Comparison of ENCODE assay signal across 6 cellular contexts in the genomic region with DNA sequence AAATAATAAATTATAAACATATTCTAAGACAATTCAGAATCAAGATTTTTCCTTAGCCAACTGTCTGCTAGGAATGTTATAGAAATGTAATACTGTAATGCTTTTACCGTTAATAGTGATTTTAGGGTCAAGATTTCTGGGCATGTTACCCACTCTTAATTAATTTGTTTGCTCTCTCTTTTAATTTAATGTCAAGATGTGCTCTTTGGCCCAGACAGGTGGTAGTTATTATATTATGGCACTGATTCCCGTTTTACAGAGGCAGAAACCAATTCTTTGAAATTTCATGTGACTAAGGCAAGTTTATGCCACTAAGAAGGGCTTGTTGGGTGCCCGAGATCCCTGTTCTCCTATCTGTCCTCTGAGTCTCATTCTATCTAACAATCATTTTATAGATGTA.
"Had no signal": no experiment of that assay in that cellular context is flagged by ENCODE, and none has a peak within 500 bp of the region (broad histone marks: within the 10 kb centered on the region; RNA-seq: fewer than 3 reads in every experiment).

No MANE protein-coding gene starts in this region.

- DNase-seq: H9, HCEC 1CT, KBM-7 had no signal

- H3K9ac ChIP-seq: KMS-11 had no signal

- H3K4me2 ChIP-seq: GM23338, KMS-11 had no signal

- ATAC-seq: GM23338, HepG2 had no signal

- H3K27ac ChIP-seq: KMS-11 had no signal

- H3K4me3 ChIP-seq: GM23338 had no signal
